In genomic region chr6:133337312-133337711, GRCh38 we compare ENCODE assay signal across 18 cellular contexts.
DNase-seq lines count a peak whose midpoint lies in the region; ATAC-seq and TF ChIP-seq lines count a peak whose summit lies in the region.
"Had no signal": no experiment of that assay in that cellular context is flagged by ENCODE, and none has a peak within 500 bp of the region (broad histone marks: within the 10 kb centered on the region; RNA-seq: fewer than 3 reads in every experiment).

No MANE protein-coding gene starts in this region.

- peaks cover 6 to 16% of the 10 kb centered on the region in 2 experiments for H3K79me1 ChIP-seq in IMR-90 (ENCODE audit: low read depth in 1 of 2, low read length in 2 of 2)

- H3K27me3 ChIP-seq in AG04450 (ENCODE audit: control insufficient read depth, insufficient read depth, low read length) (no peaks in the 10 kb centered on the region), IMR-90 (ENCODE audit: control insufficient read depth, insufficient read depth, low read length) (no peaks in the 10 kb centered on the region)

- H2AK5ac ChIP-seq in IMR-90 (ENCODE audit: low read depth, low read length): no peak overlapping the region

- no peak overlapping the region for H3K23ac ChIP-seq in IMR-90 (ENCODE audit: low read depth, low read length)

- no peak overlapping the region for H3K4me3 ChIP-seq in AG04450 (ENCODE audit: low read depth, low read length)
- H3K4me3 ChIP-seq in IMR-90 (ENCODE audit: insufficient read depth, low read depth, low read length): no peak overlapping the region
- no peak overlapping the region for H3K4me3 ChIP-seq in choroid plexus epithelial cell (ENCODE audit: low read depth, low read length)
- H3K4me3 ChIP-seq: SJSA1 had no signal

- TF ChIP-seq POLR2A in IMR-90 (IDR thresholded peaks at IDR 0.05; ENCODE audit: low read depth, low read length): no peak

- no peak overlapping the region for H2BK15ac ChIP-seq in IMR-90 (ENCODE audit: low read depth, low read length)

- no peak overlapping the region; the same call in 1 of the 2 replicates for H3K4me2 ChIP-seq in IMR-90 (ENCODE audit: low read depth, low read length)

- H3K9ac ChIP-seq in IMR-90 (ENCODE audit: low read depth, low read length): no peak overlapping the region

- no peak overlapping the region for H3K56ac ChIP-seq in IMR-90 (ENCODE audit: extremely low read depth, insufficient read depth, low read length)

- H2BK20ac ChIP-seq in IMR-90 (ENCODE audit: low read depth, low read length): no peak overlapping the region

- BruUV-seq in IMR-90 (replicated peaks; lab: Mats Ljungman, UMichigan): no TSS peak

- DNase-seq in AG04450 (ENCODE audit: low read depth, low spot score) (peak; percentile 39), IMR-90 (peak; percentile 86), choroid plexus epithelial cell (ENCODE audit: low read depth) (peak; percentile 27), mesothelial cell of epicardium (ENCODE audit: low spot score in 2 of 2, unreplicated experiment in 2 of 2) (no peak), NCI-H187 treated with DMSO at 0.1 percent for 48 hours (lab: John Stamatoyannopoulos, UW) (no peak), islet precursor cell (no peak), H4 (ENCODE audit: low spot score) (no peak), NCI-H128 (lab: John Stamatoyannopoulos, UW; ENCODE audit: unreplicated experiment) (no peak)
- DNase-seq: CD4-positive, alpha-beta T cell; DMS79 treated with DMSO at 0.1 percent for 48 hours; NCI-H1436 treated with DMSO at 0.1 percent for 48 hours; NCI-H2081 treated with DMSO at 0.1 percent for 48 hours; NCI-H524 treated with DMSO at 0.1 percent for 48 hours; OCI-M1 had no signal

- H3K36me3 Mint-ChIP-seq in mesothelial cell of epicardium: no peaks in the 10 kb centered on the region

- H3K27ac ChIP-seq in AG04450 (ENCODE audit: low read depth, low read length) (no peak overlapping the region), IMR-90 (ENCODE audit: insufficient read depth, low read length) (no peak overlapping the region)
- H3K27ac ChIP-seq: RWPE1, SJSA1 had no signal

- 0 out of 2 replicates have a peak overlapping the region, but pooled peaks have one; percentile 73 for H3K14ac ChIP-seq in IMR-90 (replicated peaks; ENCODE audit: low read depth, low read length)

- peak; percentile 64 for ATAC-seq in IMR-90 (ENCODE audit: low read depth)
- ATAC-seq: HepG2 had no signal

- H3K4ac ChIP-seq in IMR-90 (ENCODE audit: low read depth, low read length): no peak overlapping the region

- H4K8ac ChIP-seq in IMR-90 (ENCODE audit: low read depth in 2 of 2, low read length in 2 of 2): no peak overlapping the region

- 40% methylated on average over 1 of the region's 1 CpG; no CpG with 5 or more reads in 1 of the 2 experiments for whole genome bisulfite sequencing in IMR-90 (ENCODE audit: extremely low coverage in 2 of 2, insufficient read length in 1 of 2), 2 experiments

- H3K4me1 ChIP-seq in IMR-90 (ENCODE audit: control insufficient read depth, insufficient read depth, low read length): peaks cover 11% of the 10 kb centered on the region
- H3K4me1 ChIP-seq: SJSA1 had no signal

- no peak overlapping the region for H3K4me3 Mint-ChIP-seq in mesothelial cell of epicardium
- H3K4me3 Mint-ChIP-seq: B cell; CD4-positive, alpha-beta T cell had no signal

- TF ChIP-seq CTCF in AG04450 (IDR thresholded peaks at IDR 0.05; ENCODE audit: low read depth, low read length) (no peak), IMR-90 (conservative IDR thresholded peaks at IDR 0.05; ENCODE audit: low read depth, low read length) (no peak), choroid plexus epithelial cell (conservative IDR thresholded peaks at IDR 0.05; ENCODE audit: low read depth, low read length) (no peak), mesothelial cell of epicardium (IDR thresholded peaks at IDR 0.05; ENCODE audit: unreplicated experiment) (no peak)

- H4K5ac ChIP-seq in IMR-90 (ENCODE audit: low read depth, low read length): no peak overlapping the region

- dilution Hi-C loops in IMR-90 (cut with HindIII; ENCODE audit: low sequenced_read_pairs, unreplicated experiment): no loop called here

- H3K27ac Mint-ChIP-seq in mesothelial cell of epicardium: peak overlapping the region; percentile 6
- H3K27ac Mint-ChIP-seq: B cell; CD4-positive, alpha-beta T cell had no signal

- no peaks in the 10 kb centered on the region for H3K27me3 Mint-ChIP-seq in mesothelial cell of epicardium (ENCODE audit: low read depth)
- H3K27me3 Mint-ChIP-seq: CD4-positive, alpha-beta T cell had no signal

- peaks cover 3% of the 10 kb centered on the region for H3K4me1 Mint-ChIP-seq in mesothelial cell of epicardium
- H3K4me1 Mint-ChIP-seq: B cell had no signal

- H2BK5ac ChIP-seq in IMR-90 (ENCODE audit: low read depth, low read length, poor library complexity, severe bottlenecking): peak overlapping the region; percentile 25

- H4K20me1 ChIP-seq in IMR-90 (ENCODE audit: insufficient read depth, low read length): no peaks in the 10 kb centered on the region

- CTCF ChIA-PET in AG04450 (lab: Charles Lee) (interaction anchor here (0.5 kb wide), 1 partner anchor 101 kb away, joined by 9 read pairs; no protein-coding TSS in a partner anchor), IMR-90 (lab: Yijun Ruan, JAX) (no interaction called here)

- peaks cover 4% of the 10 kb centered on the region for H3K9me3 Mint-ChIP-seq in mesothelial cell of epicardium
- H3K9me3 Mint-ChIP-seq: CD4-positive, alpha-beta T cell had no signal

- TF ChIP-seq RAD21 in IMR-90 (IDR thresholded peaks at IDR 0.05; ENCODE audit: low read length): no peak

- H2AK9ac ChIP-seq in IMR-90 (replicated peaks; ENCODE audit: low read depth, low read length, poor library complexity): no peak overlapping the region

- H2AFZ ChIP-seq in IMR-90 (replicated peaks; ENCODE audit: low read length, poor library complexity): no peak overlapping the region

- POLR2A ChIA-PET in AG04450 (lab: Yijun Ruan, JAX) (no interaction called here), IMR-90 (lab: Charles Lee; ENCODE audit: unreplicated experiment) (interaction anchor here (0.6 kb wide), 1 partner anchor 506 kb away, joined by 7 read pairs; no protein-coding TSS in a partner anchor)

- H4K91ac ChIP-seq in IMR-90 (ENCODE audit: insufficient read depth, low read depth, low read length): no peak overlapping the region

- no peak overlapping the region for H2BK120ac ChIP-seq in IMR-90 (ENCODE audit: low read depth, low read length)

- intact Hi-C loops in IMR-90 (cut with micrococcal nuclease): no loop called here

- no peak overlapping the region for H3K18ac ChIP-seq in IMR-90 (ENCODE audit: low read depth, low read length)

- H3K36me3 ChIP-seq in IMR-90 (ENCODE audit: control insufficient read depth, insufficient read depth, low read length): no peaks in the 10 kb centered on the region
- H3K36me3 ChIP-seq: SJSA1 had no signal

- H3K9me3 ChIP-seq in AG04450 (ENCODE audit: control insufficient read depth, insufficient read depth, low read length): no peaks in the 10 kb centered on the region
- no peaks in the 10 kb centered on the region for H3K9me3 ChIP-seq in IMR-90 (ENCODE audit: control insufficient read depth, insufficient read depth, low read length)
- H3K9me3 ChIP-seq: SJSA1 had no signal

- in situ Hi-C loops in IMR-90 (cut with MboI; ENCODE audit: low sequenced_read_pairs): no loop called here

- peaks cover 10% of the 10 kb centered on the region for H3K9me1 ChIP-seq in IMR-90 (ENCODE audit: insufficient read depth, low read length)

TF ChIP-seq in IMR-90, 13 proteins besides CTCF, POLR2A, EP300 and RAD21:
- TF ChIP-seq MXI1 (IDR thresholded peaks at IDR 0.05; ENCODE audit: borderline replicate concordance, low read depth, low read length): no peak
- TF ChIP-seq NFE2L2 (IDR thresholded peaks at IDR 0.05; ENCODE audit: low read depth, low read length): no peak
- TF ChIP-seq CHD1 (IDR thresholded peaks at IDR 0.05; ENCODE audit: low read depth, low read length): no peak
- TF ChIP-seq RCOR1 (IDR thresholded peaks at IDR 0.05; ENCODE audit: insufficient replicate concordance, low read length): no peak
- TF ChIP-seq FOS (IDR thresholded peaks at IDR 0.05; ENCODE audit: low read depth, low read length): peak; percentile 56; the same call in 1 of the 2 replicates
- TF ChIP-seq MAZ (IDR thresholded peaks at IDR 0.05; ENCODE audit: borderline replicate concordance, low read depth, low read length): no peak
- no peak for TF ChIP-seq SMC3 (IDR thresholded peaks at IDR 0.05; ENCODE audit: low read depth, low read length)
- no peak for TF ChIP-seq USF2 (IDR thresholded peaks at IDR 0.05; ENCODE audit: low read depth, low read length)
- TF ChIP-seq ELK1 (IDR thresholded peaks at IDR 0.05; ENCODE audit: borderline replicate concordance, low read depth, low read length): no peak
- TF ChIP-seq BHLHE40 (IDR thresholded peaks at IDR 0.05; ENCODE audit: low read depth, low read length): 0 out of 2 replicates have a peak, but pooled peaks have one; percentile 6
- TF ChIP-seq MAFK (IDR thresholded peaks at IDR 0.05; ENCODE audit: low read depth, low read length): no peak
- TF ChIP-seq CEBPB (IDR thresholded peaks at IDR 0.05; ENCODE audit: low read depth, low read length): peak; percentile 95

Comparison
In these comparisons a context has a peak if more than half of its experiments do, and no peak if none do; other contexts are left out.
1. DNase-seq: peak in AG04450 (single experiment), IMR-90 (single experiment) and choroid plexus epithelial cell (single experiment); none in mesothelial cell of epicardium (0 of 2), NCI-H187 treated with DMSO at 0.1 percent for 48 hours (single experiment), islet precursor cell (single experiment), H4 (single experiment) and NCI-H128 (single experiment).